1 cellular context compared by ENCODE assay signal in genomic region chr18:55786651-55787272, GRCh38.
TF ChIP-seq lines count a peak whose summit lies in the region.

No MANE protein-coding gene starts in this region.

TF ChIP-seq in K562, 482 proteins besides CTCF, POLR2A, EP300 and RAD21 (continued from another document):
- TF ChIP-seq TFAP4 (CRISPR knock-in tag; IDR thresholded peaks at IDR 0.05; ENCODE audit: borderline replicate concordance) (peak; percentile 53; the same call in 1 of the 2 replicates), SMARCA4 (IDR thresholded peaks at IDR 0.05) (peak; percentile 34; the same call in 1 of the 2 replicates), ATF3 (IDR thresholded peaks at IDR 0.05) (peak; percentile 21; the same call in 1 of the 2 replicates), ATF3 (CRISPR knock-in tag; conservative IDR thresholded peaks at IDR 0.05) (no peak), GATAD2B (IDR thresholded peaks at IDR 0.05; ENCODE audit: borderline replicate concordance) (no peak), ZNF263 (CRISPR knock-in tag; IDR thresholded peaks at IDR 0.05; ENCODE audit: borderline replicate concordance) (0 out of 2 replicates have a peak, but pooled peaks have one; percentile 20), RCOR1 (IDR thresholded peaks at IDR 0.05; ENCODE audit: borderline replicate concordance in 1 of 2, low read depth in 2 of 2, low read length in 2 of 2) (no peak), CBFA2T2 (conservative IDR thresholded peaks at IDR 0.05) (peak; percentile 73), ETV6 (IDR thresholded peaks at IDR 0.05; ENCODE audit: borderline replicate concordance in 1 of 2, low read depth in 2 of 2, low read length in 1 of 2) (no peak), ETV6 (CRISPR knock-in tag; IDR thresholded peaks at IDR 0.05; ENCODE audit: borderline replicate concordance) (no peak), FOSL1 (tag; conservative IDR thresholded peaks at IDR 0.05) (peak; percentile 42; the same call in 1 of the 2 replicates), MAFF (IDR thresholded peaks at IDR 0.05; ENCODE audit: low read length) (no peak), NFIC (IDR thresholded peaks at IDR 0.05) (0 out of 2 replicates have a peak, but pooled peaks have one; percentile 11), GTF2A2 (tag; IDR thresholded peaks at IDR 0.05) (no peak), KDM1A (IDR thresholded peaks at IDR 0.05) (0 out of 4 replicates have a peak, but pooled peaks of 1 of the 2 experiments have one; percentile 17), NFIX (CRISPR knock-in tag; IDR thresholded peaks at IDR 0.05; ENCODE audit: low read depth) (no peak), NONO (IDR thresholded peaks at IDR 0.05; ENCODE audit: low read depth in 2 of 2, low read length in 1 of 2) (no peak), PBX2 (CRISPR knock-in tag; IDR thresholded peaks at IDR 0.05; ENCODE audit: low read depth) (no peak), PBX2 (tag; conservative IDR thresholded peaks at IDR 0.05; ENCODE audit: low read depth) (no peak), MEIS2 (IDR thresholded peaks at IDR 0.05; ENCODE audit: partially characterized antibody) (no peak), NCOR1 (IDR thresholded peaks at IDR 0.05) (peak; percentile 70), CBFA2T3 (IDR thresholded peaks at IDR 0.05) (peak; percentile 86), CTBP1 (IDR thresholded peaks at IDR 0.05; ENCODE audit: borderline replicate concordance) (0 out of 2 replicates have a peak, but pooled peaks have one; percentile 12), BDP1 (IDR thresholded peaks at IDR 0.05; ENCODE audit: insufficient read depth, insufficient read length) (no peak), MNT (conservative IDR thresholded peaks at IDR 0.05) (peak in 1 of 2 experiments; percentile 37; a peak in 1 of 4 replicates), E2F4 (CRISPR knock-in tag; IDR thresholded peaks at IDR 0.05; ENCODE audit: low read depth) (no peak), TRIM24 (IDR thresholded peaks at IDR 0.05) (peak in 1 of 2 experiments; percentile 57; a peak in 1 of 4 replicates), MTA2 (IDR thresholded peaks at IDR 0.05; ENCODE audit: low read depth) (peak; percentile 64), DPF2 (IDR thresholded peaks at IDR 0.05) (0 out of 2 replicates have a peak, but pooled peaks have one; percentile 39), TAL1 (IDR thresholded peaks at IDR 0.05) (peak; percentile 76), ZFP30 (CRISPR knock-in tag; IDR thresholded peaks at IDR 0.05; ENCODE audit: borderline replicate concordance) (no peak), ARID1B (IDR thresholded peaks at IDR 0.05) (peak; percentile 79), SOX6 (IDR thresholded peaks at IDR 0.05) (peak; percentile 57; the same call in 1 of the 2 replicates), SMAD1 (IDR thresholded peaks at IDR 0.05; ENCODE audit: low read depth, low read length, partially characterized antibody) (no peak), JUND (IDR thresholded peaks at IDR 0.05; ENCODE audit: borderline replicate concordance, low read depth, low read length) (peak; percentile 39; the same call in 1 of the 2 replicates), JUND (tag; IDR thresholded peaks at IDR 0.05; ENCODE audit: borderline replicate concordance, low read depth, low read length) (peak; percentile 45; the same call in 1 of the 3 replicates), ZMIZ1 (IDR thresholded peaks at IDR 0.05; ENCODE audit: low read depth in 2 of 2, low read length in 2 of 2) (no peak), TCF3 (CRISPR knock-in tag; IDR thresholded peaks at IDR 0.05) (peak; percentile 86), ZNF12 (CRISPR knock-in tag; IDR thresholded peaks at IDR 0.05) (no peak), TEAD4 (IDR thresholded peaks at IDR 0.05; ENCODE audit: low read length) (0 out of 2 replicates have a peak, but pooled peaks have one; percentile 56), TEAD4 (CRISPR knock-in tag; IDR thresholded peaks at IDR 0.05; ENCODE audit: borderline replicate concordance) (no peak), MXD1 (CRISPR knock-in tag; IDR thresholded peaks at IDR 0.05; ENCODE audit: borderline replicate concordance, poor library complexity, severe bottlenecking) (no peak), ZNF408 (CRISPR knock-in tag; IDR thresholded peaks at IDR 0.05; ENCODE audit: low read depth) (no peak), MCM5 (IDR thresholded peaks at IDR 0.05; ENCODE audit: low read depth) (no peak), HMBOX1 (IDR thresholded peaks at IDR 0.05) (no peak), CHD1 (IDR thresholded peaks at IDR 0.05; ENCODE audit: low read length) (no peak)
